8 cellular contexts compared by ENCODE assay signal in genomic region chr11:86070435-86071056, GRCh38. TPM values are rescaled to one million over a fixed set of nuclear protein-coding genes. Genes with fewer than 3 reads are reported as not detected.
DNase-seq lines count a peak whose midpoint lies in the region; ATAC-seq and TF ChIP-seq lines count a peak whose summit lies in the region.

No MANE protein-coding gene starts in this region.

- peaks cover 15 to 22% (median 16%) of the 10 kb centered on the region in 10 experiments for H3K4me1 ChIP-seq in BLaER1 treated with 17β-estradiol and CSF1 and Interleukin-3, amounts not matched to agents 10 nM and 100 nM
- peaks cover 19% of the 10 kb centered on the region for H3K4me1 ChIP-seq in OCI-LY1 (ENCODE audit: insufficient read depth, low read length, severe bottlenecking)
- peaks cover 22% of the 10 kb centered on the region for H3K4me1 ChIP-seq in osteoblast (ENCODE audit: insufficient read depth, low read length)

- H3K9me3 Mint-ChIP-seq in endothelial cell (ENCODE audit: unreplicated experiment): no peaks in the 10 kb centered on the region

- no peaks in the 10 kb centered on the region for H3K36me3 ChIP-seq in BLaER1 treated with 17β-estradiol and CSF1 and Interleukin-3, amounts not matched to agents 10 nM and 100 nM
- H3K36me3 ChIP-seq in OCI-LY1 (ENCODE audit: insufficient read depth, low read length) (no peaks in the 10 kb centered on the region), osteoblast (ENCODE audit: insufficient read depth, low read length) (no peaks in the 10 kb centered on the region)

- no peak for TF ChIP-seq CTCF in OCI-LY1 (IDR thresholded peaks at IDR 0.05; ENCODE audit: low read length)
- no peak for TF ChIP-seq CTCF in endothelial cell (IDR thresholded peaks at IDR 0.05; ENCODE audit: unreplicated experiment)
- no peak for TF ChIP-seq CTCF in osteoblast (IDR thresholded peaks at IDR 0.05; ENCODE audit: extremely low read depth, low read depth, low read length)

- no peak for ATAC-seq in HG03196 (IDR thresholded peaks at IDR 0.05; ENCODE audit: unreplicated experiment)
- no peak for ATAC-seq in GM18861 (IDR thresholded peaks at IDR 0.05; ENCODE audit: unreplicated experiment)

- H4K20me1 ChIP-seq in BLaER1 treated with 17β-estradiol and CSF1 and Interleukin-3, amounts not matched to agents 10 nM and 100 nM: peaks cover 8 to 31% (median 29%) of the 10 kb centered on the region in 11 experiments
- H4K20me1 ChIP-seq in OCI-LY1 (ENCODE audit: insufficient read depth, low read length) (no peaks in the 10 kb centered on the region), osteoblast (ENCODE audit: insufficient read depth, low read length) (peaks cover 26% of the 10 kb centered on the region)

- peaks cover 16% of the 10 kb centered on the region for H3K27me3 Mint-ChIP-seq in endothelial cell (ENCODE audit: unreplicated experiment)

- peak overlapping the region; percentile 92 for H3K4me3 Mint-ChIP-seq in endothelial cell (ENCODE audit: unreplicated experiment)

- 0 out of 2 replicates have a peak, but pooled peaks cover 3% of the 10 kb centered on the region for H3F3A ChIP-seq in OCI-LY1 (ENCODE audit: insufficient read depth, low read length)

- DNase-seq in endothelial cell (ENCODE audit: low spot score) (no peak), osteoblast (ENCODE audit: insufficient read length, low spot score, missing footprints) (no peak), NCI-H146 (lab: John Stamatoyannopoulos, UW) (no peak), NCI-H128 (lab: John Stamatoyannopoulos, UW; ENCODE audit: unreplicated experiment) (no peak)

- H3K27ac ChIP-seq in BLaER1 treated with 17β-estradiol and CSF1 and Interleukin-3, amounts not matched to agents 10 nM and 100 nM: peak overlapping the region in 8 of 11 experiments; percentile 92 to 100 (median 94); a peak in 14 of 22 replicates
- peak overlapping the region; percentile 86 for H3K27ac ChIP-seq in OCI-LY1 (ENCODE audit: low read depth, low read length, poor library complexity, severe bottlenecking)
- peak overlapping the region; percentile 96 for H3K27ac ChIP-seq in osteoblast (ENCODE audit: low read depth, low read length)

- no peak overlapping the region for H3K4me3 ChIP-seq in BLaER1 treated with 17β-estradiol and CSF1 and Interleukin-3, amounts not matched to agents 10 nM and 100 nM
- H3K4me3 ChIP-seq in OCI-LY1 (ENCODE audit: low read depth, low read length, poor library complexity, severe bottlenecking) (no peak overlapping the region), osteoblast (ENCODE audit: insufficient read depth, low read length) (no peak overlapping the region)

- H3K9ac ChIP-seq in BLaER1 treated with 17β-estradiol and CSF1 and Interleukin-3, amounts not matched to agents 10 nM and 100 nM: peak overlapping the region in 4 of 11 experiments; percentile 71 to 97 (median 84); a peak in 2 of 22 replicates
- H3K9ac ChIP-seq in OCI-LY1 (ENCODE audit: low read length): no peak overlapping the region

- peak overlapping the region in 8 of 11 experiments; percentile 73 to 96 (median 86); a peak in 17 of 22 replicates for H3K4me2 ChIP-seq in BLaER1 treated with 17β-estradiol and CSF1 and Interleukin-3, amounts not matched to agents 10 nM and 100 nM
- H3K4me2 ChIP-seq in OCI-LY1 (ENCODE audit: low read length): no peak overlapping the region
- H3K4me2 ChIP-seq in osteoblast (ENCODE audit: insufficient read depth, low read length): peak overlapping the region; percentile 83

- H3K9me2 ChIP-seq in OCI-LY1 (ENCODE audit: low read depth, low read length): no peaks in the 10 kb centered on the region

- no peak overlapping the region for H2AFZ ChIP-seq in OCI-LY1 (ENCODE audit: low read length)
- H2AFZ ChIP-seq in osteoblast (ENCODE audit: low read length): peak overlapping the region; percentile 52

- H3K9me3 ChIP-seq in BLaER1 treated with 17β-estradiol and CSF1 and Interleukin-3, amounts not matched to agents 10 nM and 100 nM (replicated peaks in 1 of 11): no peaks in the 10 kb centered on the region
- H3K9me3 ChIP-seq in OCI-LY1 (ENCODE audit: low read length) (no peaks in the 10 kb centered on the region), osteoblast (ENCODE audit: low read depth, low read length) (no peaks in the 10 kb centered on the region)

- peak overlapping the region; percentile 99 for H3K27ac Mint-ChIP-seq in endothelial cell (ENCODE audit: unreplicated experiment)

- H3K27me3 ChIP-seq in BLaER1 treated with 17β-estradiol and CSF1 and Interleukin-3, amounts not matched to agents 10 nM and 100 nM: no peaks in the 10 kb centered on the region
- no peaks in the 10 kb centered on the region for H3K27me3 ChIP-seq in OCI-LY1 (ENCODE audit: insufficient read depth, low read length)
- H3K27me3 ChIP-seq in osteoblast (ENCODE audit: insufficient read depth, low read length): no peaks in the 10 kb centered on the region

- H3K36me3 Mint-ChIP-seq in endothelial cell (ENCODE audit: low read depth, unreplicated experiment): peaks cover 16% of the 10 kb centered on the region

- H3K4me1 Mint-ChIP-seq in endothelial cell (ENCODE audit: unreplicated experiment): peaks cover 32% of the 10 kb centered on the region

- H3K79me2 ChIP-seq in OCI-LY1 (ENCODE audit: insufficient read depth, low read length): peaks cover 29% of the 10 kb centered on the region
- peaks cover 34% of the 10 kb centered on the region for H3K79me2 ChIP-seq in osteoblast (ENCODE audit: insufficient read depth, low read length)

RNA-seq across cellular contexts. Expression of gene PICALM, which starts 1.7 kb away (rescaled TPM):
- total RNA-seq in endothelial cell (ENCODE audit: unreplicated experiment): 125 TPM
- 313 and 324 TPM in 2 replicates for total RNA-seq in osteoblast
